Comparison of ENCODE assay signal across 8 cellular contexts in the genomic region with DNA sequence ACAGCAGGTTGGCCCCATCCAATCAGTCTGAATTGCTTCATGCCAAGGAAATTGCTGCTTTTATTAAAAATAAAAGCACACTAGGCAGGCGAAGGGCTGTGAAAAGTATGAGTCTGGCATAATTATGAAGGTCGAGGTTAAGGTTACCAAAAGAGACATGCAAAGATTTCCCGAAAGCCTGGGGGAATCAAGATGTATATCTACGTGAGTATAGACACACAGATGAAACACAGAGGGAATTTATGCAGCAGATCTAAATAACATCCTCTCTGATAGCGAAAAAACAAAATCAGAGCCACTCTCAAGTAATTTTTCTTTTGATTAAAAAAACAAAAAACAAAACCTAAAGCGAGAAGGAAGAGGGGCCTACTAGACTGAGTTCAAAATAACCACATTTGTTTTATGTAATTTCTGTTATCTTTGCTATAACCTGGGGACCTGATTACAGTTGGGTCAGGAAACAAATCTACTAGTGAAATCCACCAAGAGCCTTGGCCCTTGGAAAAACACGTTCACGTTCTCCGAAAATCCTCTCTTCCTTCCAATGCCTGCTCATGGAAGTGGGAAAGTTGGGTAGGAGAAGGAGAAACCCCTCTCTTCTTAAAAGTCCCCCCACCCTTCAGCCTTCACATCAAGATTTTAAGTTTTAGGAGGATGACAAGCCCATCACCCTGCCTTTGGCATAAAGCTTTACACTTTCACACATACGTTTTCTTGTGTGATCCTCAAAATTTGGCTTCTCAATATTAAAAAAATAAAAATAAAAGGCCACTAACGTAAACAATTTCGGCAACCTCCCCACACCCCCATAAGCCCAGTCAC. TPM values are rescaled to one million over a fixed set of nuclear protein-coding genes. Genes with fewer than 3 reads are reported as not detected.
DNase-seq lines count a peak whose midpoint lies in the region; TF ChIP-seq lines count a peak whose summit lies in the region.

No MANE protein-coding gene starts in this region.

- H3K4me2 ChIP-seq in smooth muscle cell: peak overlapping the region; percentile 89

- H3K36me3 ChIP-seq in iPS-15b (ENCODE audit: control insufficient read depth, insufficient read depth, low read length): no peaks in the 10 kb centered on the region
- H3K36me3 ChIP-seq in smooth muscle cell (ENCODE audit: low read depth): no peaks in the 10 kb centered on the region

- H3K4me3 ChIP-seq in HFF-Myc (replicated peaks; ENCODE audit: low read depth, low read length) (peak overlapping the region; percentile 82), iPS-15b (ENCODE audit: low read depth, low read length) (peak overlapping the region; percentile 96), smooth muscle cell (peak overlapping the region; percentile 97)

- H3F3A ChIP-seq in smooth muscle cell (ENCODE audit: low read depth): peaks cover 11% of the 10 kb centered on the region

- H3K36me3 Mint-ChIP-seq in activated T-helper 1 cell treated with anti-CD3 and anti-CD28 coated beads, Interleukin-12 subunit alpha, Interleukin-12 subunit beta, Interleukin-2, Interleukin-4 antibody, amounts not matched to agents 30 ng/mL and 10 ng/mL and 1 ng/mL, durations not matched to agents 14 hours and 24 hours and 36 hours (ENCODE audit: low read depth): peaks cover 35% of the 10 kb centered on the region

- WGBS in smooth muscle cell (ENCODE audit: low lambda C conversion rate): 22% methylated on average over 12 of the region's 12 CpGs

- peak overlapping the region; percentile 92 for H3K4me3 Mint-ChIP-seq in activated T-helper 1 cell treated with anti-CD3 and anti-CD28 coated beads, Interleukin-12 subunit alpha, Interleukin-12 subunit beta, Interleukin-2, Interleukin-4 antibody, amounts not matched to agents 30 ng/mL and 10 ng/mL and 1 ng/mL, durations not matched to agents 14 hours and 24 hours and 36 hours

- H3K4me1 Mint-ChIP-seq in activated T-helper 1 cell treated with anti-CD3 and anti-CD28 coated beads, Interleukin-12 subunit alpha, Interleukin-12 subunit beta, Interleukin-2, Interleukin-4 antibody, amounts not matched to agents 30 ng/mL and 10 ng/mL and 1 ng/mL, durations not matched to agents 14 hours and 24 hours and 36 hours (ENCODE audit: low read depth): peaks cover 78% of the 10 kb centered on the region

- peaks cover 56% of the 10 kb centered on the region for H3K79me2 ChIP-seq in smooth muscle cell (ENCODE audit: low read depth)

- H3K9ac ChIP-seq in iPS-15b (ENCODE audit: low read depth, low read length): peak overlapping the region; percentile 62
- peak overlapping the region; percentile 96 for H3K9ac ChIP-seq in smooth muscle cell (ENCODE audit: low read depth)

- no peaks in the 10 kb centered on the region for H3K27me3 Mint-ChIP-seq in activated T-helper 1 cell treated with anti-CD3 and anti-CD28 coated beads, Interleukin-12 subunit alpha, Interleukin-12 subunit beta, Interleukin-2, Interleukin-4 antibody, amounts not matched to agents 30 ng/mL and 10 ng/mL and 1 ng/mL, durations not matched to agents 14 hours and 24 hours and 36 hours (ENCODE audit: insufficient read depth)

- H4K20me1 ChIP-seq in smooth muscle cell (ENCODE audit: low read depth): peaks cover 54% of the 10 kb centered on the region

- no peaks in the 10 kb centered on the region for H3K9me3 ChIP-seq in iPS-15b (ENCODE audit: control insufficient read depth, insufficient read depth, low read length)
- no peaks in the 10 kb centered on the region for H3K9me3 ChIP-seq in smooth muscle cell (replicated peaks; ENCODE audit: low read depth)

- H3K27me3 ChIP-seq in iPS-15b (ENCODE audit: control insufficient read depth, insufficient read depth, low read length) (no peaks in the 10 kb centered on the region), smooth muscle cell (ENCODE audit: low read depth) (no peaks in the 10 kb centered on the region)

- H3K4me1 ChIP-seq in iPS-15b (ENCODE audit: control insufficient read depth, insufficient read depth, low read length) (peaks cover 8% of the 10 kb centered on the region), smooth muscle cell (ENCODE audit: low read depth) (peaks cover 28% of the 10 kb centered on the region)

- no peak overlapping the region for H2AFZ ChIP-seq in smooth muscle cell (ENCODE audit: low read depth)

- no peaks in the 10 kb centered on the region for H3K9me3 Mint-ChIP-seq in activated T-helper 1 cell treated with anti-CD3 and anti-CD28 coated beads, Interleukin-12 subunit alpha, Interleukin-12 subunit beta, Interleukin-2, Interleukin-4 antibody, amounts not matched to agents 30 ng/mL and 10 ng/mL and 1 ng/mL, durations not matched to agents 14 hours and 24 hours and 36 hours

- intact Hi-C loops in activated T-helper 1 cell treated with anti-CD3 and anti-CD28 coated beads, Interleukin-12 subunit alpha, Interleukin-12 subunit beta, Interleukin-2, Interleukin-4 antibody, amounts not matched to agents 30 ng/mL and 10 ng/mL and 1 ng/mL, durations not matched to agents 14 hours and 24 hours and 36 hours (cut with micrococcal nuclease): loop anchor here (1.0 to 10.0 kb wide), 4 partner anchors 72 to 550 kb away; partner anchors contain the start of genes C2orf42 and PCBP1

- H3K27ac ChIP-seq in smooth muscle cell (ENCODE audit: low read depth): peak overlapping the region; percentile 97

- TF ChIP-seq CTCF in HFF-Myc (IDR thresholded peaks at IDR 0.05; ENCODE audit: low read depth, low read length, missing control alignments) (no peak), smooth muscle cell (IDR thresholded peaks at IDR 0.05; ENCODE audit: borderline replicate concordance, insufficient read depth, poor library complexity, severe bottlenecking) (no peak)

- no peak for DNase-seq in HFF-Myc (ENCODE audit: extremely low read depth, low read depth)
- no peak for DNase-seq in activated T-helper 1 cell treated with anti-CD3 and anti-CD28 coated beads, Interleukin-12 subunit alpha, Interleukin-12 subunit beta, Interleukin-2, Interleukin-4 antibody, amounts not matched to agents 30 ng/mL and 10 ng/mL and 1 ng/mL, durations not matched to agents 14 hours and 24 hours and 36 hours (ENCODE audit: low spot score)
- no peak for DNase-seq in smooth muscle cell (lab: John Stamatoyannopoulos, UW; ENCODE audit: unreplicated experiment)
- DNase-seq in germinal center (ENCODE audit: low spot score): no peak
- DNase-seq in GM19240 (ENCODE audit: insufficient read length, low spot score): no peak
- no peak for DNase-seq in UCSD-AML1 (lab: John Stamatoyannopoulos, UW; ENCODE audit: unreplicated experiment)
- no peak for DNase-seq in foreskin melanocyte

- peak overlapping the region; percentile 94 for H3K27ac Mint-ChIP-seq in activated T-helper 1 cell treated with anti-CD3 and anti-CD28 coated beads, Interleukin-12 subunit alpha, Interleukin-12 subunit beta, Interleukin-2, Interleukin-4 antibody, amounts not matched to agents 30 ng/mL and 10 ng/mL and 1 ng/mL, durations not matched to agents 14 hours and 24 hours and 36 hours

RNA-seq across cellular contexts. Expression of gene AAK1, which starts 1.4 kb away (rescaled TPM):
- total RNA-seq in activated T-helper 1 cell treated with anti-CD3 and anti-CD28 coated beads, Interleukin-12 subunit alpha, Interleukin-12 subunit beta, Interleukin-2, Interleukin-4 antibody, amounts not matched to agents 30 ng/mL and 10 ng/mL and 1 ng/mL, durations not matched to agents 14 hours and 24 hours and 36 hours: 89.2 and 94.0 TPM in 2 replicates
- total RNA-seq in smooth muscle cell: 33.3 and 47.7 TPM in 2 replicates
- polyA plus RNA-seq in smooth muscle cell: 26.9 and 48.0 TPM in 2 replicates
